Comparison of ENCODE assay signal across 7 cellular contexts in the genomic region with DNA sequence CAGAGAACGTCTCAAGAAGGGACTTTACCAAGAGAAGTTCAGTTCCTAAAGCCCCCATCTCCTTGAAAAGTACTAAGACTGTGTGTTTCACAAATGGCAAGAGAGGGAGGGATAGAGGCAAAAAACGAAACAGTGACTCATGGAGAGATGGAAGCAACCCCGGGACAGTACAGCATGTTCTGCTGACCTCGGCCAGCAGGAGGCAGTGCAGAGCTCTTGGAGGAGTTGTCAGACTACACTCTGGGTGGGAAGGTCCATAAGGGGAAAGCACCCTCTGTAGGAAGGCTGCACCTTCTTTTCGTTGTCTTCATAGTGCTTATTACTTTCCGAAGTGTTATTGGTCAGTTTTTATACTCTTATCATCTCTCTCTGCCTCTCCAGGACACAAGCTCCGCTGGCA.
A peak's percentile ranks its signal among the peaks of the same experiment; 100 is the strongest.
DNase-seq lines count a peak whose midpoint lies in the region; ATAC-seq and TF ChIP-seq lines count a peak whose summit lies in the region.

No MANE protein-coding gene starts in this region.

- no peak overlapping the region for H3K4me3 ChIP-seq in GM12875 (ENCODE audit: low read depth, low read length)

- DNase-seq in SW480 (ENCODE audit: low spot score) (peak; percentile 38), inferior parietal cortex (ENCODE audit: extremely low spot score) (peak; percentile 30)
- DNase-seq in activated naive CD8-positive, alpha-beta T cell treated with anti-CD3 and anti-CD28 coated beads, Interleukin-2, amount 50 U/mL, for 16 hours (ENCODE audit: low read depth, low spot score), result peak; percentile 45
- peak; percentile 58 for DNase-seq in stimulated activated CD8-positive, alpha-beta memory T cell treated with anti-CD3 and anti-CD28 coated beads, Interleukin-12 subunit alpha, Interleukin-12 subunit beta, amount 100 ng/mL, for 24 hours (ENCODE audit: extremely low read depth)

- peak; percentile 89 for TF ChIP-seq CTCF in GM12875 (IDR thresholded peaks at IDR 0.05; ENCODE audit: borderline replicate concordance, insufficient read depth, low read depth, low read length)

- ATAC-seq in HG03354 (IDR thresholded peaks at IDR 0.05; ENCODE audit: poor library complexity, severe bottlenecking, unreplicated experiment) (peak; percentile 45), HG03378 (IDR thresholded peaks at IDR 0.05; ENCODE audit: unreplicated experiment) (no peak)
